24 cellular contexts compared by ENCODE assay signal in the genomic region with DNA sequence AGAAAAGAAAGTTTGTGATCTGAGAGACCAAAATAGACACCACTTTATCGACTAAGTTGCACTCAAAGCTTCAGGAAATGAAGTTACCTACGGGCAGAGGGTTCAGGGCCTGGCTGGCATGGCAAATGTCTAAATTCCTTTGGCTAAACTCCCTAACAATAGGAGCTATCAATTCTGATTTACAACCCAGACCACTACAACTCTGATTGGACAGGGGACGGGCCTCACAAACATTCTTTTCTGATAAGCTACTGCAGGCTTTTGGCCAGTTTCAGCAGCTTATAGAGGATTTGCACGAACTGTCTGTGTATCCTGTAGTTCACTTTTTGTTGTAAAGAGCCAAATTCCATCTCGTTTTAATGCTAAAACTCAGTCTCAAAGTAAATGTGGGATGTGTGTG.
DNase-seq lines count a peak whose midpoint lies in the region; ATAC-seq, FAIRE-seq and TF ChIP-seq lines count a peak whose summit lies in the region.
"Had no signal": no experiment of that assay in that cellular context is flagged by ENCODE, and none has a peak within 500 bp of the region (broad histone marks: within the 10 kb centered on the region; RNA-seq: fewer than 3 reads in every experiment).

No MANE protein-coding gene starts in this region.

- H3K27me3 ChIP-seq in pancreas (no peaks in the 10 kb centered on the region), Peyer's patch (no peaks in the 10 kb centered on the region)
- H3K27me3 ChIP-seq: adrenal gland, right atrium auricular region had no signal

- no peak for FAIRE-seq in pancreas (lab: Jason Lieb, UNC)
- FAIRE-seq: GM18507, H54, HTR-8/SVneo had no signal

- TF ChIP-seq POLR2A in Peyer's patch (IDR thresholded peaks at IDR 0.05): no peak

- TF ChIP-seq CTCF in fibroblast of pulmonary artery (IDR thresholded peaks at IDR 0.05; ENCODE audit: low read length, missing control alignments) (no peak), pancreas (IDR thresholded peaks at IDR 0.05) (no peak), Peyer's patch (IDR thresholded peaks at IDR 0.05) (no peak)

- DNase-seq in EL: peak; percentile 13
- peak; percentile 18 for DNase-seq in RPMI7951 (ENCODE audit: low read depth)
- DNase-seq in fibroblast of pulmonary artery (ENCODE audit: low read depth): peak; percentile 6
- no peak for DNase-seq in pancreas
- no peak for DNase-seq in Peyer's patch
- DNase-seq: activated CD4-positive, alpha-beta T cell treated with anti-CD3 and anti-CD28 coated beads, Interleukin-2, amount 50 U/mL, for 1 hour; activated CD8-positive, alpha-beta memory T cell treated with anti-CD3 and anti-CD28 coated beads, Interleukin-2, amount 50 U/mL, for 4 hours; activated effector memory CD4-positive, alpha-beta T cell treated with anti-CD3 and anti-CD28 coated beads, Interleukin-2, amount 50 U/mL, for 16 hours; adrenal gland; DMS79 treated with DMSO at 0.1 percent for 48 hours; foreskin melanocyte; Kasumi-1; mucosa of descending colon; NCI-H1105 treated with DMSO at 0.1 percent for 48 hours; NCI-H526; Right ventricle myocardium superior had no signal

- WGBS in pancreas, 2 donors: 26 to 28% methylated on average over 5 of the region's 5 CpGs

- intact Hi-C loops in pancreas (cut with DNase I): no loop called here

- H3K4me3 ChIP-seq in fibroblast of pulmonary artery (replicated peaks; ENCODE audit: low read depth, low read length) (no peak overlapping the region), pancreas (no peak overlapping the region), Peyer's patch (no peak overlapping the region)
- H3K4me3 ChIP-seq: adrenal gland, mucosa of descending colon, right atrium auricular region had no signal

- H3K36me3 ChIP-seq in pancreas: no peaks in the 10 kb centered on the region
- no peaks in the 10 kb centered on the region for H3K36me3 ChIP-seq in Peyer's patch
- H3K36me3 ChIP-seq: adrenal gland, right atrium auricular region had no signal

- H3K4me1 ChIP-seq in pancreas (no peaks in the 10 kb centered on the region), Peyer's patch (no peaks in the 10 kb centered on the region)
- H3K4me1 ChIP-seq: adrenal gland, right atrium auricular region had no signal

- H3K9me3 ChIP-seq in pancreas: no peaks in the 10 kb centered on the region
- H3K9me3 ChIP-seq in Peyer's patch: no peaks in the 10 kb centered on the region
- H3K9me3 ChIP-seq: adrenal gland, mucosa of descending colon, right atrium auricular region had no signal

- ATAC-seq in pancreas: peak in 3 of 4 donors; percentile 50 to 62 (median 53)
- no peak for ATAC-seq in GM21390 (IDR thresholded peaks at IDR 0.05; ENCODE audit: unreplicated experiment)
- no peak for ATAC-seq in GM21825 (IDR thresholded peaks at IDR 0.05; ENCODE audit: unreplicated experiment)
- no peak for ATAC-seq in GM18520 (IDR thresholded peaks at IDR 0.05; ENCODE audit: unreplicated experiment)
- ATAC-seq: left lobe of liver, mucosa of descending colon had no signal

- H3K27ac ChIP-seq in pancreas (peak overlapping the region in 2 of 4 donors; percentile 19 to 41), Peyer's patch (no peak overlapping the region)
- H3K27ac ChIP-seq: right atrium auricular region had no signal

Comparison
In these comparisons a context has a peak if more than half of its experiments do, and no peak if none do; other contexts are left out.
1. DNase-seq: peak in EL (single experiment), RPMI7951 (single experiment) and fibroblast of pulmonary artery (single experiment); none in pancreas (0 of 6) and Peyer's patch (0 of 3).
2. ATAC-seq: peak in pancreas (3 of 4); none in GM21390 (single experiment), GM21825 (single experiment) and GM18520 (single experiment).